ENCODE assay signal across 10 cellular contexts in the genomic region with DNA sequence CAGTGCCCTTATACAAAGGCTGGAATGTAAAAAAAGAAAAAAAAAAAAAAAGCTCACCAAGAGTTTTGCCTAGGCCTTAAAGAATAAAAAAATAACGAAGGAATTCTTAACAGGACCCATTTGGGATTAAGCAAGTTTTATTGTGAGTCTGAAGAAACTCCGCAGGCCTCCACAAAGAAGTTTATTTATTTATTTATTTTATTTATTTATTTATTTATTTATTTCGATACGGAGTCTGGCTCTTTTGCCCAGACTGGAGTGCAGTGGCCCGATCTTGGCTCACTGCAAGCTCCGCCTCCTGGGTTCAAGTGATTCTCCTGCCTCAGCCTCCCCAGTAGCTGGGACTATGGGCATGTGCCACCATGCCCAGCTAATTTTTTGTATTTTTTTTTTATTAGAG. TPM values are rescaled to one million over a fixed set of nuclear protein-coding genes. Genes with fewer than 3 reads are reported as not detected.
"Had no signal": no experiment of that assay in that cellular context is flagged by ENCODE, and none has a peak within 500 bp of the region (broad histone marks: within the 10 kb centered on the region; RNA-seq: fewer than 3 reads in every experiment).

No MANE protein-coding gene starts in this region.

RNA-seq across cellular contexts. Expression of a gene that starts 8.1 kb away (rescaled TPM):
- polyA plus RNA-seq: naive thymus-derived CD8-positive, alpha-beta T cell; neural cell; ovary; pancreas; psoas muscle; right cardiac atrium; sigmoid colon; small intestine; smooth muscle cell; spleen had no signal

RNA-seq across cellular contexts. Expression of a gene that starts 9.3 kb away (rescaled TPM):
- polyA plus RNA-seq: naive thymus-derived CD8-positive, alpha-beta T cell; neural cell; ovary; pancreas; psoas muscle; right cardiac atrium; sigmoid colon; small intestine; smooth muscle cell; spleen had no signal

RNA-seq across cellular contexts. Expression of a gene that starts 21.6 kb away (rescaled TPM):
- polyA plus RNA-seq: naive thymus-derived CD8-positive, alpha-beta T cell; neural cell; ovary; pancreas; psoas muscle; right cardiac atrium; sigmoid colon; small intestine; smooth muscle cell; spleen had no signal

RNA-seq across cellular contexts. Expression of a gene that starts 37.5 kb away (rescaled TPM):
- polyA plus RNA-seq: naive thymus-derived CD8-positive, alpha-beta T cell; neural cell; ovary; pancreas; psoas muscle; right cardiac atrium; sigmoid colon; small intestine; smooth muscle cell; spleen had no signal

RNA-seq across cellular contexts. Expression of a gene that starts 55.3 kb away (rescaled TPM):
- polyA plus RNA-seq: naive thymus-derived CD8-positive, alpha-beta T cell; ovary; pancreas; psoas muscle; right cardiac atrium; small intestine; smooth muscle cell; spleen had no signal
